Comparison of ENCODE assay signal across 1 cellular context in the genomic region with DNA sequence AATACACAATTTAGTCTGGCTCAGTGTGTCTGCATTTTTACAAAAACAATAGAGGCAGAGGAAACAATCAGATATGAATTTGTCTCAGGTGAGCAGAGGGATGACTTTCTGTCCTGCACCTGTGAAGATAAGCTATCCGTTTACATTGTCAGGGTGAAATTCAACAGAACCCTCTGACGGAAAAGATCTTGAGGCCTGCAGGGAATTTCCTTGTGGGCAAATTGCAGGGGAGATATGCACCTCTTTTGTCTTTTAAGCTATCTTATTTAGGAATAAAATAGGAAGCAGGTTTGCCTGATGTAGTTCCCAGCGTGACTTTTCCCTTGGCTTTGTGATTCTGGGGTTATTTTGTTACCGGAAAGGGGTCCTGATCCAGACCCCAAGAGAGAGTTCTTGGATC.
TF ChIP-seq lines count a peak whose summit lies in the region.

No MANE protein-coding gene starts in this region.

TF ChIP-seq in WTC11, 78 proteins besides CTCF, POLR2A, EP300 and RAD21:
- TF ChIP-seq ZNF416 (CRISPR knock-in tag; IDR thresholded peaks at IDR 0.05) (no peak), ATF3 (CRISPR knock-in tag; conservative IDR thresholded peaks at IDR 0.05) (no peak), NFATC4 (CRISPR knock-in tag; IDR thresholded peaks at IDR 0.05) (no peak), TCF7 (CRISPR knock-in tag; IDR thresholded peaks at IDR 0.05; ENCODE audit: low read depth) (no peak), MYBL2 (CRISPR knock-in tag; IDR thresholded peaks at IDR 0.05) (0 out of 2 replicates have a peak, but pooled peaks have one; percentile 29), FOXP4 (CRISPR knock-in tag; IDR thresholded peaks at IDR 0.05) (no peak; the same call in 1 of the 2 replicates), SOX15 (CRISPR knock-in tag; IDR thresholded peaks at IDR 0.05) (no peak), ATF1 (CRISPR knock-in tag; IDR thresholded peaks at IDR 0.05) (no peak), NR3C1 (CRISPR knock-in tag; conservative IDR thresholded peaks at IDR 0.05; ENCODE audit: low read depth) (no peak), ZNF671 (CRISPR knock-in tag; IDR thresholded peaks at IDR 0.05) (no peak), ZMAT4 (CRISPR knock-in tag; IDR thresholded peaks at IDR 0.05) (0 out of 2 replicates have a peak, but pooled peaks have one; percentile 64), ELF4 (CRISPR knock-in tag; IDR thresholded peaks at IDR 0.05; ENCODE audit: low read depth) (no peak), E2F5 (CRISPR knock-in tag; IDR thresholded peaks at IDR 0.05) (0 out of 2 replicates have a peak, but pooled peaks have one; percentile 17)
- TF ChIP-seq, protein P1, sequence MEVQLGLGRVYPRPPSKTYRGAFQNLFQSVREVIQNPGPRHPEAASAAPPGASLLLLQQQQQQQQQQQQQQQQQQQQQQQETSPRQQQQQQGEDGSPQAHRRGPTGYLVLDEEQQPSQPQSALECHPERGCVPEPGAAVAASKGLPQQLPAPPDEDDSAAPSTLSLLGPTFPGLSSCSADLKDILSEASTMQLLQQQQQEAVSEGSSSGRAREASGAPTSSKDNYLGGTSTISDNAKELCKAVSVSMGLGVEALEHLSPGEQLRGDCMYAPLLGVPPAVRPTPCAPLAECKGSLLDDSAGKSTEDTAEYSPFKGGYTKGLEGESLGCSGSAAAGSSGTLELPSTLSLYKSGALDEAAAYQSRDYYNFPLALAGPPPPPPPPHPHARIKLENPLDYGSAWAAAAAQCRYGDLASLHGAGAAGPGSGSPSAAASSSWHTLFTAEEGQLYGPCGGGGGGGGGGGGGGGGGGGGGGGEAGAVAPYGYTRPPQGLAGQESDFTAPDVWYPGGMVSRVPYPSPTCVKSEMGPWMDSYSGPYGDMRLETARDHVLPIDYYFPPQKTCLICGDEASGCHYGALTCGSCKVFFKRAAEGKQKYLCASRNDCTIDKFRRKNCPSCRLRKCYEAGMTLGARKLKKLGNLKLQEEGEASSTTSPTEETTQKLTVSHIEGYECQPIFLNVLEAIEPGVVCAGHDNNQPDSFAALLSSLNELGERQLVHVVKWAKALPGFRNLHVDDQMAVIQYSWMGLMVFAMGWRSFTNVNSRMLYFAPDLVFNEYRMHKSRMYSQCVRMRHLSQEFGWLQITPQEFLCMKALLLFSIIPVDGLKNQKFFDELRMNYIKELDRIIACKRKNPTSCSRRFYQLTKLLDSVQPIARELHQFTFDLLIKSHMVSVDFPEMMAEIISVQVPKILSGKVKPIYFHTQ (CRISPR knock-in tag; IDR thresholded peaks at IDR 0.05): no peak
- TF ChIP-seq, protein P2, sequence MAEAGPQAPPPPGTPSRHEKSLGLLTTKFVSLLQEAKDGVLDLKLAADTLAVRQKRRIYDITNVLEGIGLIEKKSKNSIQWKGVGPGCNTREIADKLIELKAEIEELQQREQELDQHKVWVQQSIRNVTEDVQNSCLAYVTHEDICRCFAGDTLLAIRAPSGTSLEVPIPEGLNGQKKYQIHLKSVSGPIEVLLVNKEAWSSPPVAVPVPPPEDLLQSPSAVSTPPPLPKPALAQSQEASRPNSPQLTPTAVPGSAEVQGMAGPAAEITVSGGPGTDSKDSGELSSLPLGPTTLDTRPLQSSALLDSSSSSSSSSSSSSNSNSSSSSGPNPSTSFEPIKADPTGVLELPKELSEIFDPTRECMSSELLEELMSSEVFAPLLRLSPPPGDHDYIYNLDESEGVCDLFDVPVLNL (CRISPR knock-in tag; IDR thresholded peaks at IDR 0.05; ENCODE audit: borderline replicate concordance, low read depth): no peak
- TF ChIP-seq, protein P3, sequence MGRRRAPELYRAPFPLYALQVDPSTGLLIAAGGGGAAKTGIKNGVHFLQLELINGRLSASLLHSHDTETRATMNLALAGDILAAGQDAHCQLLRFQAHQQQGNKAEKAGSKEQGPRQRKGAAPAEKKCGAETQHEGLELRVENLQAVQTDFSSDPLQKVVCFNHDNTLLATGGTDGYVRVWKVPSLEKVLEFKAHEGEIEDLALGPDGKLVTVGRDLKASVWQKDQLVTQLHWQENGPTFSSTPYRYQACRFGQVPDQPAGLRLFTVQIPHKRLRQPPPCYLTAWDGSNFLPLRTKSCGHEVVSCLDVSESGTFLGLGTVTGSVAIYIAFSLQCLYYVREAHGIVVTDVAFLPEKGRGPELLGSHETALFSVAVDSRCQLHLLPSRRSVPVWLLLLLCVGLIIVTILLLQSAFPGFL (CRISPR knock-in tag; IDR thresholded peaks at IDR 0.05; ENCODE audit: borderline replicate concordance): no peak
- TF ChIP-seq, protein P4, sequence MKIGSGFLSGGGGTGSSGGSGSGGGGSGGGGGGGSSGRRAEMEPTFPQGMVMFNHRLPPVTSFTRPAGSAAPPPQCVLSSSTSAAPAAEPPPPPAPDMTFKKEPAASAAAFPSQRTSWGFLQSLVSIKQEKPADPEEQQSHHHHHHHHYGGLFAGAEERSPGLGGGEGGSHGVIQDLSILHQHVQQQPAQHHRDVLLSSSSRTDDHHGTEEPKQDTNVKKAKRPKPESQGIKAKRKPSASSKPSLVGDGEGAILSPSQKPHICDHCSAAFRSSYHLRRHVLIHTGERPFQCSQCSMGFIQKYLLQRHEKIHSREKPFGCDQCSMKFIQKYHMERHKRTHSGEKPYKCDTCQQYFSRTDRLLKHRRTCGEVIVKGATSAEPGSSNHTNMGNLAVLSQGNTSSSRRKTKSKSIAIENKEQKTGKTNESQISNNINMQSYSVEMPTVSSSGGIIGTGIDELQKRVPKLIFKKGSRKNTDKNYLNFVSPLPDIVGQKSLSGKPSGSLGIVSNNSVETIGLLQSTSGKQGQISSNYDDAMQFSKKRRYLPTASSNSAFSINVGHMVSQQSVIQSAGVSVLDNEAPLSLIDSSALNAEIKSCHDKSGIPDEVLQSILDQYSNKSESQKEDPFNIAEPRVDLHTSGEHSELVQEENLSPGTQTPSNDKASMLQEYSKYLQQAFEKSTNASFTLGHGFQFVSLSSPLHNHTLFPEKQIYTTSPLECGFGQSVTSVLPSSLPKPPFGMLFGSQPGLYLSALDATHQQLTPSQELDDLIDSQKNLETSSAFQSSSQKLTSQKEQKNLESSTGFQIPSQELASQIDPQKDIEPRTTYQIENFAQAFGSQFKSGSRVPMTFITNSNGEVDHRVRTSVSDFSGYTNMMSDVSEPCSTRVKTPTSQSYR (CRISPR knock-in tag; IDR thresholded peaks at IDR 0.05): no peak
